30 cellular contexts compared by ENCODE assay signal in the genomic region with DNA sequence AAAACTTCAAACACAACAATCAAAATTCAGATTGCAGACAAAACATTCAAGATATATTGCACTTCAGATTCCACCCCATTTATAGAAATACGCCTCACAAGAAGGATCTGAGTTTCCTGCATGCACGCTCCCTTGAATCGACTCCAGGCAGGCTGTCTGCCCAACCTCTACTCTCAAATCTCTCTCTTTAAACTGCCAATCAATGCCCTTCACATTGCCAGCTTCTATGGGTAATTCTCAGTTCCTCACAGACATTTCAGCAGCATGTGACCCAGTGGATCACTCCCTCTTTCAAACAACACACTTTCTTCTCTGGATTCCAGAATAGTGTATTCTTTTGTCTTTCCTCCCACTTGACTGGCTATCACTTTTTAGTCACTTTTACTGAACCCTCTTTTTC.
DNase-seq lines count a peak whose midpoint lies in the region; ATAC-seq and TF ChIP-seq lines count a peak whose summit lies in the region.
"Had no signal": no experiment of that assay in that cellular context is flagged by ENCODE, and none has a peak within 500 bp of the region (broad histone marks: within the 10 kb centered on the region; RNA-seq: fewer than 3 reads in every experiment).

No MANE protein-coding gene starts in this region.

- H3K27ac Mint-ChIP-seq in MCF 10A (ENCODE audit: low read depth, unreplicated experiment): peak overlapping the region; percentile 49
- H3K27ac Mint-ChIP-seq: activated CD8-positive, alpha-beta T cell treated with anti-CD3 and anti-CD28 coated beads for 36 hours; activated naive CD4-positive, alpha-beta T cell treated with anti-CD3 and anti-CD28 coated beads, Interleukin-2, amount 10 ng/mL, durations not matched to agents 7 days and 5 days; B cell; H9; stimulated activated naive CD8-positive, alpha-beta T cell treated with anti-CD3 and anti-CD28 coated beads, Interleukin-15, Interleukin-2, amounts not matched to agents 100 ng/mL and 50 ng/mL, for 24 hours had no signal

- dilution Hi-C loops in mammary epithelial cell (cut with HindIII; ENCODE audit: low sequenced_read_pairs): no loop called here

- ATAC-seq in left lung (peak; percentile 36), GM19324 (IDR thresholded peaks at IDR 0.05; ENCODE audit: low FRiP score, unreplicated experiment) (no peak)
- ATAC-seq: activated CD8-positive, alpha-beta T cell treated with anti-CD3 and anti-CD28 coated beads for 36 hours had no signal

- H3K4me1 Mint-ChIP-seq in MCF 10A (ENCODE audit: insufficient read depth, unreplicated experiment): peaks cover 26% of the 10 kb centered on the region
- H3K4me1 Mint-ChIP-seq: activated naive CD4-positive, alpha-beta T cell treated with anti-CD3 and anti-CD28 coated beads, Interleukin-2, amount 10 ng/mL, durations not matched to agents 7 days and 5 days; CD4-positive, alpha-beta memory T cell had no signal

- no peak overlapping the region for H3K9ac ChIP-seq in mammary epithelial cell (ENCODE audit: insufficient read depth, low read length)

- H2AFZ ChIP-seq in mammary epithelial cell (ENCODE audit: low read depth, low read length): no peak overlapping the region

- H3K9me3 ChIP-seq in mammary epithelial cell (replicated peaks; ENCODE audit: insufficient read depth, low read length): peaks cover 15% of the 10 kb centered on the region
- H3K9me3 ChIP-seq in left lung: no peaks in the 10 kb centered on the region
- H3K9me3 ChIP-seq: ovary, right atrium auricular region, spleen, tibial artery had no signal

- no peak overlapping the region for H3K4me2 ChIP-seq in mammary epithelial cell (ENCODE audit: insufficient read depth, low read depth, low read length)

- H3K27ac ChIP-seq in mammary epithelial cell (ENCODE audit: insufficient read depth, low read depth, low read length) (no peak overlapping the region), left lung (no peak overlapping the region)
- H3K27ac ChIP-seq: ovary, right atrium auricular region, spleen had no signal

- no TSS peak for BruUV-seq in MCF 10A (replicated peaks; lab: Mats Ljungman, UMichigan)
- BruUV-seq in mammary epithelial cell (replicated peaks; lab: Mats Ljungman, UMichigan): no TSS peak

- 80% methylated on average over 3 of the region's 3 CpGs for WGBS in mammary epithelial cell (ENCODE audit: low coverage, missing lambda C conversion rate)

- no peaks in the 10 kb centered on the region for H3K27me3 ChIP-seq in mammary epithelial cell (ENCODE audit: insufficient read depth, low read length)
- H3K27me3 ChIP-seq in left lung: no peaks in the 10 kb centered on the region
- H3K27me3 ChIP-seq: ovary, right atrium auricular region, spleen, tibial artery had no signal

- no peak overlapping the region for H3K4me3 Mint-ChIP-seq in MCF 10A (ENCODE audit: unreplicated experiment)
- H3K4me3 Mint-ChIP-seq: activated CD8-positive, alpha-beta T cell treated with anti-CD3 and anti-CD28 coated beads for 36 hours; activated naive CD4-positive, alpha-beta T cell treated with anti-CD3 and anti-CD28 coated beads, Interleukin-2, amount 10 ng/mL, durations not matched to agents 7 days and 5 days; B cell; CD4-positive, alpha-beta memory T cell; H9; neural crest cell; stimulated activated naive CD8-positive, alpha-beta T cell treated with anti-CD3 and anti-CD28 coated beads, Interleukin-15, Interleukin-2, amounts not matched to agents 100 ng/mL and 50 ng/mL, for 24 hours had no signal

- CTCF ChIA-PET in MCF 10A (lab: Yijun Ruan, JAX): interaction anchor here (1.2 kb wide), 1 partner anchor 11 kb away, joined by 3 read pairs; no protein-coding TSS in a partner anchor
- CTCF ChIA-PET in mammary epithelial cell (lab: Charles Lee; ENCODE audit: low non-redundant PET): no interaction called here

- no peak for TF ChIP-seq CTCF in MCF 10A (IDR thresholded peaks at IDR 0.05; ENCODE audit: unreplicated experiment)
- no peak for TF ChIP-seq CTCF in mammary epithelial cell (conservative IDR thresholded peaks at IDR 0.05 in 1 of 2, IDR thresholded peaks at IDR 0.05 in 1 of 2; ENCODE audit: extremely low read depth in 1 of 2, insufficient read depth in 1 of 2, low read depth in 1 of 2, low read length in 2 of 2)
- no peak for TF ChIP-seq CTCF in left lung (IDR thresholded peaks at IDR 0.05)

- intact Hi-C loops in MCF 10A (cut with micrococcal nuclease) (no loop called here), mammary epithelial cell (cut with micrococcal nuclease) (no loop called here), left lung (cut with DNase I) (no loop called here)

- H3K79me2 ChIP-seq in mammary epithelial cell (ENCODE audit: insufficient read depth, low read length): no peaks in the 10 kb centered on the region

- in situ Hi-C loops in mammary epithelial cell (cut with MboI; ENCODE audit: low sequenced_read_pairs in 2 of 2): no loop called here

- no peaks in the 10 kb centered on the region for H3K9me3 Mint-ChIP-seq in MCF 10A (ENCODE audit: unreplicated experiment)
- H3K9me3 Mint-ChIP-seq: H9, neural crest cell had no signal

- H3K4me3 ChIP-seq in mammary epithelial cell (replicated peaks in 1 of 3; ENCODE audit: insufficient read depth in 1 of 3, low read depth in 2 of 3, low read length in 3 of 3) (no peak overlapping the region), left lung (no peak overlapping the region)
- H3K4me3 ChIP-seq: ovary, right atrium auricular region, spleen, tibial artery had no signal

- no peaks in the 10 kb centered on the region for H4K20me1 ChIP-seq in mammary epithelial cell (ENCODE audit: insufficient read depth, low read length)

- DNase-seq in MCF 10A (ENCODE audit: unreplicated experiment): no peak
- no peak for DNase-seq in mammary epithelial cell
- DNase-seq in NCI-H446 treated with DMSO at 0.1 percent for 48 hours (lab: John Stamatoyannopoulos, UW): peak; percentile 79
- DNase-seq in left lung: no peak
- DNase-seq in superior temporal gyrus (ENCODE audit: extremely low spot score): peak; percentile 62
- no peak for DNase-seq in mesenteric fat pad (ENCODE audit: low spot score)
- DNase-seq in COLO668 (lab: John Stamatoyannopoulos, UW; ENCODE audit: unreplicated experiment): no peak
- DNase-seq: activated CD4-positive, alpha-beta T cell treated with anti-CD3 and anti-CD28 coated beads for 1 hour; activated CD8-positive, alpha-beta T cell treated with anti-CD3 and anti-CD28 coated beads for 36 hours; activated naive CD4-positive, alpha-beta T cell treated with anti-CD3 and anti-CD28 coated beads, Interleukin-2, amount 10 ng/mL, durations not matched to agents 7 days and 5 days; amniotic stem cell; CD4-positive, alpha-beta memory T cell; DMS53; H9; hippocampal formation; KG1; MM.1S; NCI-H1417; NCI-H2081 treated with DMSO at 0.1 percent for 48 hours; NCI-H524; NK-92 treated with Interleukin-12 subunit alpha and Interleukin-12 subunit beta, amount 100 ng/mL, for 24 hours; ovary; spleen; stimulated activated CD4-positive, alpha-beta T cell treated with anti-CD3 and anti-CD28 coated beads, Interleukin-2, amount 100 ng/mL, for 24 hours had no signal

- POLR2A ChIA-PET in MCF 10A (lab: Yijun Ruan, JAX): no interaction called here

- H3K36me3 ChIP-seq in mammary epithelial cell (ENCODE audit: insufficient read depth, low read length) (no peaks in the 10 kb centered on the region), left lung (no peaks in the 10 kb centered on the region)
- H3K36me3 ChIP-seq: ovary, right atrium auricular region, spleen, tibial artery had no signal

- H3K4me1 ChIP-seq in mammary epithelial cell (ENCODE audit: insufficient read depth, low read length) (no peaks in the 10 kb centered on the region), left lung (peaks cover 0 to 8% of the 10 kb centered on the region in 2 donors)

- no peaks in the 10 kb centered on the region for H3K27me3 Mint-ChIP-seq in MCF 10A (ENCODE audit: insufficient read depth, unreplicated experiment)
- H3K27me3 Mint-ChIP-seq: activated CD8-positive, alpha-beta T cell treated with anti-CD3 and anti-CD28 coated beads for 36 hours; activated naive CD4-positive, alpha-beta T cell treated with anti-CD3 and anti-CD28 coated beads, Interleukin-2, amount 10 ng/mL, durations not matched to agents 7 days and 5 days; B cell; CD4-positive, alpha-beta memory T cell; stimulated activated naive CD8-positive, alpha-beta T cell treated with anti-CD3 and anti-CD28 coated beads, Interleukin-15, Interleukin-2, amounts not matched to agents 100 ng/mL and 50 ng/mL, for 24 hours had no signal

- no peaks in the 10 kb centered on the region for H3K36me3 Mint-ChIP-seq in MCF 10A (ENCODE audit: insufficient read depth, unreplicated experiment)
- H3K36me3 Mint-ChIP-seq: activated naive CD4-positive, alpha-beta T cell treated with anti-CD3 and anti-CD28 coated beads, Interleukin-2, amount 10 ng/mL, durations not matched to agents 7 days and 5 days; CD4-positive, alpha-beta memory T cell had no signal

Comparison
In these comparisons a context has a peak if more than half of its experiments do, and no peak if none do; other contexts are left out.
1. DNase-seq: peak in NCI-H446 treated with DMSO at 0.1 percent for 48 hours (single experiment) and superior temporal gyrus (single experiment); none in MCF 10A (single experiment), mammary epithelial cell (single experiment), left lung (0 of 2), mesenteric fat pad (single experiment) and COLO668 (single experiment).